ENCODE assay signal across 12 cellular contexts in genomic region chr1:67261646-67262045, GRCh38. TPM values are rescaled to one million over a fixed set of nuclear protein-coding genes. Genes with fewer than 3 reads are reported as not detected.
DNase-seq lines count a peak whose midpoint lies in the region; ATAC-seq and TF ChIP-seq lines count a peak whose summit lies in the region.
"Had no signal": no experiment of that assay in that cellular context is flagged by ENCODE, and none has a peak within 500 bp of the region (broad histone marks: within the 10 kb centered on the region; RNA-seq: fewer than 3 reads in every experiment).

No MANE protein-coding gene starts in this region.

- H3K27ac ChIP-seq in WERI-Rb-1, result no peak overlapping the region

- H3K9me3 Mint-ChIP-seq in activated naive CD4-positive, alpha-beta T cell treated with anti-CD3 and anti-CD28 coated beads for 36 hours, result no peaks in the 10 kb centered on the region
- no peaks in the 10 kb centered on the region for H3K9me3 Mint-ChIP-seq in mesothelial cell of epicardium
- H3K9me3 Mint-ChIP-seq: CD14-positive monocyte, nephron had no signal

- H3K36me3 ChIP-seq in WERI-Rb-1, result no peaks in the 10 kb centered on the region

- H3K27ac Mint-ChIP-seq in activated naive CD4-positive, alpha-beta T cell treated with anti-CD3 and anti-CD28 coated beads for 36 hours, result no peak overlapping the region
- no peak overlapping the region for H3K27ac Mint-ChIP-seq in mesothelial cell of epicardium
- H3K27ac Mint-ChIP-seq: CD14-positive monocyte, nephron had no signal

- ATAC-seq in stimulated activated naive CD8-positive, alpha-beta T cell treated with anti-CD3 and anti-CD28 coated beads, Interleukin-15, Interleukin-2, amounts not matched to agents 100 U/mL and 50 U/mL, for 24 hours, result peak; percentile 71
- ATAC-seq in HG02973 (IDR thresholded peaks at IDR 0.05; ENCODE audit: unreplicated experiment), result no peak

- intact Hi-C loops in activated naive CD4-positive, alpha-beta T cell treated with anti-CD3 and anti-CD28 coated beads for 36 hours (cut with micrococcal nuclease), result loop anchor here (1.0 to 2.0 kb wide), 3 partner anchors 13 to 72 kb away; no protein-coding TSS in a partner anchor

- H3K36me3 Mint-ChIP-seq in activated naive CD4-positive, alpha-beta T cell treated with anti-CD3 and anti-CD28 coated beads for 36 hours (ENCODE audit: low read depth), result peaks cover 3% of the 10 kb centered on the region
- H3K36me3 Mint-ChIP-seq in mesothelial cell of epicardium, result no peaks in the 10 kb centered on the region
- H3K36me3 Mint-ChIP-seq: CD14-positive monocyte had no signal

- H3K9me3 ChIP-seq in WERI-Rb-1 (ENCODE audit: severe bottlenecking), result no peaks in the 10 kb centered on the region

- no peaks in the 10 kb centered on the region for H3K27me3 ChIP-seq in WERI-Rb-1 (ENCODE audit: insufficient read depth, low read depth, severe bottlenecking)

- peak; percentile 68 for DNase-seq in activated naive CD4-positive, alpha-beta T cell treated with anti-CD3 and anti-CD28 coated beads for 36 hours
- DNase-seq in activated naive CD4-positive, alpha-beta T cell treated with Interleukin-2 at 50 U/mL for 16 hours, result no peak
- DNase-seq in WERI-Rb-1 (peak; percentile 18), epithelial cell of proximal tubule (ENCODE audit: low read depth) (no peak), NCI-H146 treated with DMSO at 0.1 percent for 48 hours (lab: John Stamatoyannopoulos, UW; ENCODE audit: unreplicated experiment) (no peak), mesothelial cell of epicardium (ENCODE audit: low spot score in 2 of 2, unreplicated experiment in 2 of 2) (no peak)
- DNase-seq in stimulated activated naive CD8-positive, alpha-beta T cell treated with anti-CD3 and anti-CD28 coated beads, Interleukin-15, Interleukin-2, amounts not matched to agents 100 U/mL and 50 U/mL, for 24 hours, result no peak
- DNase-seq: NCI-H2029 treated with DMSO at 0.1 percent for 48 hours had no signal

- H3K4me3 ChIP-seq in WERI-Rb-1 (ENCODE audit: low read depth, low read length), result no peak overlapping the region
- no peak overlapping the region for H3K4me3 ChIP-seq in epithelial cell of proximal tubule (ENCODE audit: low read depth, low read length)

- H3K4me3 Mint-ChIP-seq in activated naive CD4-positive, alpha-beta T cell treated with anti-CD3 and anti-CD28 coated beads for 36 hours, result no peak overlapping the region
- H3K4me3 Mint-ChIP-seq in mesothelial cell of epicardium, result no peak overlapping the region
- H3K4me3 Mint-ChIP-seq: CD14-positive monocyte, nephron had no signal

- CTCF ChIA-PET in activated naive CD4-positive, alpha-beta T cell treated with anti-CD3 and anti-CD28 coated beads for 36 hours (lab: Charles Lee), result interaction anchor here (0.5 to 1.7 kb wide), 15 partner anchors 10 to 955 kb away, joined by 3 to 8 read pairs (median 3); no protein-coding TSS in a partner anchor

- no peaks in the 10 kb centered on the region for H3K27me3 Mint-ChIP-seq in activated naive CD4-positive, alpha-beta T cell treated with anti-CD3 and anti-CD28 coated beads for 36 hours (ENCODE audit: low read depth)
- no peaks in the 10 kb centered on the region for H3K27me3 Mint-ChIP-seq in mesothelial cell of epicardium (ENCODE audit: low read depth)

- peaks cover 26% of the 10 kb centered on the region for H3K4me1 Mint-ChIP-seq in activated naive CD4-positive, alpha-beta T cell treated with anti-CD3 and anti-CD28 coated beads for 36 hours (ENCODE audit: low read depth)
- peaks cover 3% of the 10 kb centered on the region for H3K4me1 Mint-ChIP-seq in mesothelial cell of epicardium
- H3K4me1 Mint-ChIP-seq: nephron had no signal

- TF ChIP-seq CTCF in WERI-Rb-1 (IDR thresholded peaks at IDR 0.05; ENCODE audit: low read depth, low read length) (peak; percentile 47), epithelial cell of proximal tubule (conservative IDR thresholded peaks at IDR 0.05; ENCODE audit: low read depth, low read length) (peak; percentile 39), mesothelial cell of epicardium (IDR thresholded peaks at IDR 0.05; ENCODE audit: unreplicated experiment) (no peak)

RNA-seq across cellular contexts. Expression of gene IL12RB2, which starts 46.0 kb away (rescaled TPM):
- 10 to 100 TPM; 76.5 to 82.9 TPM for total RNA-seq in activated naive CD4-positive, alpha-beta T cell treated with anti-CD3 and anti-CD28 coated beads for 36 hours
- total RNA-seq in epithelial cell of proximal tubule (0.72 and 1.3 TPM in 2 replicates), mesothelial cell of epicardium (0.34 to 0.43 TPM in 2 of 3 replicates, not detected in the other)
- total RNA-seq: glomerular endothelial cell had no signal

Comparison
In these comparisons a context has a peak if more than half of its experiments do, and no peak if none do; other contexts are left out.
1. DNase-seq: peak in activated naive CD4-positive, alpha-beta T cell treated with anti-CD3 and anti-CD28 coated beads for 36 hours (single experiment) and WERI-Rb-1 (single experiment); none in activated naive CD4-positive, alpha-beta T cell treated with Interleukin-2 at 50 U/mL for 16 hours (single experiment), epithelial cell of proximal tubule (single experiment), stimulated activated naive CD8-positive, alpha-beta T cell treated with anti-CD3 and anti-CD28 coated beads, Interleukin-15, Interleukin-2, amounts not matched to agents 100 U/mL and 50 U/mL, for 24 hours (single experiment), NCI-H146 treated with DMSO at 0.1 percent for 48 hours (single experiment) and mesothelial cell of epicardium (0 of 2).
2. RNA of gene IL12RB2, which starts 46.0 kb away (total RNA-seq): 76.5 to 82.9 TPM in activated naive CD4-positive, alpha-beta T cell treated with anti-CD3 and anti-CD28 coated beads for 36 hours; 0.72 to 1.3 TPM in epithelial cell of proximal tubule and 0.34 to 0.43 TPM in mesothelial cell of epicardium; every median in the first group is over 10 times any median in the second.